14 cellular contexts compared by ENCODE assay signal in genomic region chr9:126893079-126893478, GRCh38. TPM values are rescaled to one million over a fixed set of nuclear protein-coding genes. Genes with fewer than 3 reads are reported as not detected.
DNase-seq lines count a peak whose midpoint lies in the region; ATAC-seq, FAIRE-seq and TF ChIP-seq lines count a peak whose summit lies in the region.
"Had no signal": no experiment of that assay in that cellular context is flagged by ENCODE, and none has a peak within 500 bp of the region (broad histone marks: within the 10 kb centered on the region; RNA-seq: fewer than 3 reads in every experiment).

No MANE protein-coding gene starts in this region.

- H3K79me2 ChIP-seq in fibroblast of lung (ENCODE audit: control insufficient read depth, insufficient read depth, low read length), result no peaks in the 10 kb centered on the region

- H3K4me2 ChIP-seq in fibroblast of lung (ENCODE audit: extremely low read depth, insufficient read depth, low read length), result no peak overlapping the region

- H3K36me3 ChIP-seq in fibroblast of lung (ENCODE audit: control insufficient read depth, insufficient read depth, low read length), result no peaks in the 10 kb centered on the region
- H3K36me3 ChIP-seq in small intestine (ENCODE audit: control insufficient read depth in 2 of 2, insufficient read depth in 2 of 2, low read length in 2 of 2), result no peaks in the 10 kb centered on the region

- no peak overlapping the region for H2AFZ ChIP-seq in fibroblast of lung (ENCODE audit: low read length)

- H3K4me1 ChIP-seq in fibroblast of lung (ENCODE audit: control insufficient read depth, extremely low read depth, insufficient read depth, low read length) (no peaks in the 10 kb centered on the region), small intestine (ENCODE audit: control insufficient read depth in 2 of 2, insufficient read depth in 1 of 2, low read depth in 1 of 2, low read length in 1 of 2) (no peaks in the 10 kb centered on the region)

- no peak overlapping the region for H3K9ac ChIP-seq in fibroblast of lung (ENCODE audit: insufficient read depth, low read length)

- H3K27me3 ChIP-seq in fibroblast of lung (ENCODE audit: control insufficient read depth, insufficient read depth, low read length), result no peaks in the 10 kb centered on the region
- H3K27me3 ChIP-seq in small intestine (ENCODE audit: control insufficient read depth in 2 of 2, insufficient read depth in 2 of 2, low read length in 2 of 2), result no peaks in the 10 kb centered on the region

- H3K4me3 ChIP-seq in fibroblast of lung (replicated peaks in 1 of 4; ENCODE audit: control extremely low read depth in 1 of 4, insufficient read depth in 1 of 4, low read depth in 3 of 4, low read length in 4 of 4) (no peak overlapping the region), small intestine (ENCODE audit: low read depth in 1 of 2, low read length in 2 of 2) (no peak overlapping the region)

- WGBS in small intestine, 3 donors, result 8 to 31% (median 16%) methylated on average over 5 of the region's 5 CpGs

- H3K27ac ChIP-seq in fibroblast of lung (ENCODE audit: insufficient read depth, low read length), result no peak overlapping the region
- no peak overlapping the region for H3K27ac ChIP-seq in small intestine (ENCODE audit: low read depth in 1 of 2, low read length in 1 of 2)

- FAIRE-seq in small intestine (lab: Jason Lieb, UNC), result no peak

- ATAC-seq in GM18858 (IDR thresholded peaks at IDR 0.05; ENCODE audit: unreplicated experiment), result no peak
- ATAC-seq: stimulated activated naive CD8-positive, alpha-beta T cell treated with anti-CD3 and anti-CD28 coated beads, Interleukin-15, Interleukin-2, amounts not matched to agents 100 U/mL and 50 U/mL, for 24 hours had no signal

- peak; percentile 24 to 32 for TF ChIP-seq CTCF in fibroblast of lung (conservative IDR thresholded peaks at IDR 0.05 in 1 of 2, IDR thresholded peaks at IDR 0.05 in 1 of 2; ENCODE audit: low read depth in 1 of 2, low read length in 2 of 2)

- H3K9me3 ChIP-seq in fibroblast of lung (ENCODE audit: control insufficient read depth, insufficient read depth, low read depth, low read length), result no peaks in the 10 kb centered on the region
- H3K9me3 ChIP-seq in small intestine (ENCODE audit: control insufficient read depth, low read depth), result no peaks in the 10 kb centered on the region

- no peaks in the 10 kb centered on the region for H4K20me1 ChIP-seq in fibroblast of lung (ENCODE audit: control insufficient read depth, extremely low read depth, insufficient read depth, low read length)

- DNase-seq in NCI-H510A treated with DMSO at 0.1 percent for 48 hours (lab: John Stamatoyannopoulos, UW) (peak; percentile 19), NCI-H510A (lab: John Stamatoyannopoulos, UW) (no peak), NCI-H774 (lab: John Stamatoyannopoulos, UW) (peak; percentile 14), fibroblast of lung (ENCODE audit: low read depth in 2 of 2) (peak in 1 of 2 donors; percentile 21), small intestine (peak; percentile 43), LoVo (ENCODE audit: low spot score) (no peak), GM19240 (ENCODE audit: insufficient read length, low spot score) (no peak)
- DNase-seq: activated CD4-positive, alpha-beta T cell treated with anti-CD3 and anti-CD28 coated beads for 4 hours; activated naive CD4-positive, alpha-beta T cell treated with anti-CD3 and anti-CD28 coated beads for 36 hours; effector CD4-positive, alpha-beta T cell; NCI-H1436 treated with DMSO at 0.1 percent for 48 hours; SIG-M5; stimulated activated naive CD8-positive, alpha-beta T cell treated with anti-CD3 and anti-CD28 coated beads, Interleukin-15, Interleukin-2, amounts not matched to agents 100 U/mL and 50 U/mL, for 24 hours had no signal

RNA-seq across cellular contexts. Expression of gene RALGPS1, which starts 21.5 kb away (rescaled TPM):
- total RNA-seq in fibroblast of lung, result 5.1 and 5.9 TPM in 2 replicates
- 1.5 and 2.0 TPM in 2 replicates for polyA plus RNA-seq in fibroblast of lung
- 1.5 and 1.8 TPM in 2 replicates for polyA plus RNA-seq in fibroblast of lung (2012)
- 3.0 and 3.6 TPM in 2 replicates for polyA minus RNA-seq in fibroblast of lung (ENCODE audit: low replicate concordance)
- polyA plus RNA-seq in small intestine, result 10 to 100 TPM; 16.6 to 27.7 (median 25.9) TPM

RNA-seq across cellular contexts. Expression of gene ZBTB34, which starts 32.6 kb away (rescaled TPM):
- 6.8 and 7.2 TPM in 2 replicates for total RNA-seq in fibroblast of lung
- polyA plus RNA-seq in fibroblast of lung (4.4 and 7.0 TPM in 2 replicates), small intestine (1 to 10 TPM; 1.1 to 2.3 (median 2.0) TPM)
- 2.1 and 3.1 TPM in 2 replicates for polyA plus RNA-seq in fibroblast of lung (2012)
- 3.5 and 5.9 TPM in 2 replicates for polyA minus RNA-seq in fibroblast of lung (ENCODE audit: low replicate concordance)

Comparison
In these comparisons a context has a peak if more than half of its experiments do, and no peak if none do; other contexts are left out.
1. DNase-seq: peak in NCI-H510A treated with DMSO at 0.1 percent for 48 hours (single experiment), NCI-H774 (single experiment) and small intestine (single experiment); none in NCI-H510A (single experiment), LoVo (single experiment) and GM19240 (single experiment).